Comparison of ENCODE assay signal across 1 cellular context in the genomic region with DNA sequence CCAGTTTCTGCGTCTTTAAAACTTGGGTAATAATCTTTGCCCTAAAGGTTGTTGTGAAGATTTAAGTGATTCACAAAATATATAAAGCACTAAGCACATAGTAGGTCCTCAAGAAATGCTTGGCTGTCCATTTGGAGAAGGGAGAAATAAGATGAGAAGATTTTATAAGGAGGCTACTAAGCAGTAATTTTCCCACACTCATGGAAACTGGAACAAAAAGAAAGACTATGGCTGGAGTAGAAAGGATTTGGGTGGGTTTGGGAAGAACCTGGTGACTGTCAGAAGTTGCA.
TF ChIP-seq lines count a peak whose summit lies in the region.

No MANE protein-coding gene starts in this region.

TF ChIP-seq in HepG2, 621 proteins besides CTCF, POLR2A, EP300 and RAD21:
- TF ChIP-seq, protein P1, sequence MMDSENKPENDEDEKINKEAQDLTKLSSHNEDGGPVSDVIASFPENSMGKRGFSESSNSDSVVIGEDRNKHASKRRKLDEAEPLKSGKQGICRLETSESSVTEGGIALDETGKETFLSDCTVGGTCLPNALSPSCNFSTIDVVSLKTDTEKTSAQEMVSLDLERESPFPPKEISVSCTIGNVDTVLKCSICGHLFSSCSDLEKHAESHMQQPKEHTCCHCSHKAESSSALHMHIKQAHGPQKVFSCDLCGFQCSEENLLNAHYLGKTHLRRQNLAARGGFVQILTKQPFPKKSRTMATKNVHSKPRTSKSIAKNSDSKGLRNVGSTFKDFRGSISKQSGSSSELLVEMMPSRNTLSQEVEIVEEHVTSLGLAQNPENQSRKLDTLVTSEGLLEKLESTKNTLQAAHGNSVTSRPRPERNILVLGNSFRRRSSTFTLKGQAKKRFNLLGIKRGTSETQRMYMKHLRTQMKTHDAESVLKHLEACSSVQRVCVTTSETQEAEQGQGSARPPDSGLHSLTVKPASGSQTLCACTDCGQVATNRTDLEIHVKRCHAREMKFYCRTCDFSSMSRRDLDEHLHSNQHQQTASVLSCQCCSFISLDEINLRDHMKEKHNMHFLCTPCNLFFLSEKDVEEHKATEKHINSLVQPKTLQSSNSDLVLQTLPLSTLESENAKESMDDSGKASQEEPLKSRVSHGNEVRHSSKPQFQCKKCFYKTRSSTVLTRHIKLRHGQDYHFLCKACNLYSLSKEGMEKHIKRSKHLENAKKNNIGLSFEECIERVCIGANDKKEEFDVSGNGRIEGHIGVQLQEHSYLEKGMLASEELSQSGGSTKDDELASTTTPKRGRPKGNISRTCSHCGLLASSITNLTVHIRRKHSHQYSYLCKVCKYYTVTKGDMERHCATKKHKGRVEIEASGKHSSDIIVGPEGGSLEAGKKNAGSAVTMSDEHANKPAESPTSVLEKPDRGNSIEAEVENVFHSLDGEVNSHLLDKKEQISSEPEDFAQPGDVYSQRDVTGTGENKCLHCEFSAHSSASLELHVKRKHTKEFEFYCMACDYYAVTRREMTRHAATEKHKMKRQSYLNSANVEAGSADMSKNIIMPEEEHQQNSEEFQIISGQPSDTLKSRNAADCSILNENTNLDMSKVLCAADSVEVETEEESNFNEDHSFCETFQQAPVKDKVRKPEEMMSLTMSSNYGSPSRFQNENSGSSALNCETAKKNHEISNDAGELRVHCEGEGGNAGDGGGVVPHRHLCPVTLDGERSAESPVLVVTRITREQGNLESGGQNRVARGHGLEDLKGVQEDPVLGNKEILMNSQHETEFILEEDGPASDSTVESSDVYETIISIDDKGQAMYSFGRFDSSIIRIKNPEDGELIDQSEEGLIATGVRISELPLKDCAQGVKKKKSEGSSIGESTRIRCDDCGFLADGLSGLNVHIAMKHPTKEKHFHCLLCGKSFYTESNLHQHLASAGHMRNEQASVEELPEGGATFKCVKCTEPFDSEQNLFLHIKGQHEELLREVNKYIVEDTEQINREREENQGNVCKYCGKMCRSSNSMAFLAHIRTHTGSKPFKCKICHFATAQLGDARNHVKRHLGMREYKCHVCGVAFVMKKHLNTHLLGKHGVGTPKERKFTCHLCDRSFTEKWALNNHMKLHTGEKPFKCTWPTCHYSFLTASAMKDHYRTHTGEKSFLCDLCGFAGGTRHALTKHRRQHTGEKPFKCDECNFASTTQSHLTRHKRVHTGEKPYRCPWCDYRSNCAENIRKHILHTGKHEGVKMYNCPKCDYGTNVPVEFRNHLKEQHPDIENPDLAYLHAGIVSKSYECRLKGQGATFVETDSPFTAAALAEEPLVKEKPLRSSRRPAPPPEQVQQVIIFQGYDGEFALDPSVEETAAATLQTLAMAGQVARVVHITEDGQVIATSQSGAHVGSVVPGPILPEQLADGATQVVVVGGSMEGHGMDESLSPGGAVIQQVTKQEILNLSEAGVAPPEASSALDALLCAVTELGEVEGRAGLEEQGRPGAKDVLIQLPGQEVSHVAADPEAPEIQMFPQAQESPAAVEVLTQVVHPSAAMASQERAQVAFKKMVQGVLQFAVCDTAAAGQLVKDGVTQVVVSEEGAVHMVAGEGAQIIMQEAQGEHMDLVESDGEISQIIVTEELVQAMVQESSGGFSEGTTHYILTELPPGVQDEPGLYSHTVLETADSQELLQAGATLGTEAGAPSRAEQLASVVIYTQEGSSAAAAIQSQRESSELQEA (CRISPR knock-in tag; IDR thresholded peaks at IDR 0.05; ENCODE audit: not compliant biosample characterization) = no peak
TF ChIP-seq in HepG2: peak in this region for 0.
